Comparison of ENCODE assay signal across 12 cellular contexts in the genomic region with DNA sequence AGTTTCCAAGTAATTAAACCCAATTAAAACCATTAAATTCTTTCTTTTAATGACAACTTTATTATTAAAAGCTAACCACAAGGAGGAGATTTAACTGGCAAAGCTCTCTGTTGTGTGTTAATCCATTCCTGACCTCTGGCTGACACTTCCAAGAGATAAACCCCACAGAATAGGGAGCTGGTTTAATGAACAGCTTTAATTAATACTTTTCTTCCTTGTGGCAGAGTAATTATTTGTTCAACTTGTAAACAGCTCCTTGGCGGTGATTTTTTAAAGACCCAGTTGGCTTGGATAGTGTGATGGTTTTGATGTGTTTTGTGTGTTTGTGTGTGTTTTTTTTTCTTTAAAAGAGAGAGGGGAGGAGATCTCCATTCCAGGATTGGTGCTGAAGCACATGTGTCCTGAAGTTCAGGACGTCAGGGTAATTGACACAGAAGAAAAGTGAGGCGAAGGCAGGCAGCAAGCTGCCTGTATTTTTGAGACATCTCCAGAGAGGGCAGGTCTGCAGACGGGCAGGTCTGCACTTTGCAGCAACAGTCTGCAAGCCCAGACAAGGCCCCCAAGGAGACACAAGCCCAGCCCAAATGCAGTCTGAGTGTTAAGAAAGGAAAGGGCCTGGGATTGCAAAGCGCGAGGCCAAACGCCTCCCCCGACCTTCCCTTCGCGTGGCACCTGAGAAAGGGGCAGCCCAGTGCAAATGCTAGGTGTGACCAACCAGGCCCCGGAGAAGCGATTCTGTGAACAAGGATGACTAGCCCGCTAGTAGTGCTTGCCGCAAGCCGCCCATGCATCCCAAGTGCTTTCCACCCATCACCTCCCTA.
DNase-seq lines count a peak whose midpoint lies in the region; ATAC-seq, FAIRE-seq and TF ChIP-seq lines count a peak whose summit lies in the region.
"Had no signal": no experiment of that assay in that cellular context is flagged by ENCODE, and none has a peak within 500 bp of the region (broad histone marks: within the 10 kb centered on the region; RNA-seq: fewer than 3 reads in every experiment).

No MANE protein-coding gene starts in this region.

- no peaks in the 10 kb centered on the region for H3K79me2 ChIP-seq in HepG2 (ENCODE audit: insufficient read depth, low read length)

- in situ Hi-C loops in HepG2 (cut with HindIII; ENCODE audit: extremely low pct_ligation_motif_present, low pct_unique_long_range_greater_than_20kb), result no loop called here

- BruUV-seq in HepG2 (replicated peaks; lab: Mats Ljungman, UMichigan), result no TSS peak

- POLR2A ChIA-PET in HepG2 (lab: Yijun Ruan, JAX), result no interaction called here

- 69% methylated on average over 15 of the region's 15 CpGs for WGBS in HepG2 (ENCODE audit: low lambda C conversion rate)

- H3K9me3 ChIP-seq in HepG2 (ENCODE audit: low read length), result no peaks in the 10 kb centered on the region

- no peak for TF ChIP-seq RAD21 in HepG2 (CRISPR knock-in tag; IDR thresholded peaks at IDR 0.05)

- no peak overlapping the region for H3K9ac ChIP-seq in HepG2 (ENCODE audit: insufficient read depth, low read depth, low read length)

- H3K4me2 ChIP-seq in HepG2 (ENCODE audit: low read depth, low read length), result no peak overlapping the region

- H3K27ac ChIP-seq in HepG2 (ENCODE audit: extremely low read length, insufficient read depth, low read length), result no peak overlapping the region

- H3K27me3 ChIP-seq in bronchial epithelial cell (ENCODE audit: control insufficient read depth, insufficient read depth, low read length) (no peaks in the 10 kb centered on the region), HepG2 (ENCODE audit: control insufficient read depth in 1 of 2, insufficient read depth in 2 of 2, low read length in 2 of 2) (peaks cover 6 to 20% of the 10 kb centered on the region in 2 experiments; a peak in 4 of 5 replicates)

- CTCF ChIA-PET in HepG2 (lab: Yijun Ruan, JAX; ENCODE audit: low intra/inter-chr PET ratio, low total read pairs), result no interaction called here

- no peaks in the 10 kb centered on the region for H3K4me1 ChIP-seq in HepG2 (ENCODE audit: insufficient read depth, low read length)

- peak; percentile 15 for DNase-seq in NCI-H1092 (lab: John Stamatoyannopoulos, UW)
- peak; percentile 95 for DNase-seq in bronchial epithelial cell (ENCODE audit: low read depth)
- no peak for DNase-seq in HepG2 (ENCODE audit: low spot score)
- DNase-seq in ureter (ENCODE audit: low spot score), result peak; percentile 54
- DNase-seq: activated CD4-positive, alpha-beta T cell treated with anti-CD3 and anti-CD28 coated beads, Interleukin-2, amount 10 ng/mL, durations not matched to agents 7 days and 5 days; cerebellar nuclear complex; NCI-H1930 had no signal

- FAIRE-seq in bronchial epithelial cell (lab: Jason Lieb, UNC), result peak; percentile 76
- FAIRE-seq in HepG2 (lab: Jason Lieb, UNC), result no peak

- intact Hi-C loops in HepG2 (cut with micrococcal nuclease; ENCODE audit: unreplicated experiment), result no loop called here

- ATAC-seq in HepG2, result no peak; the same call in 2 of the 3 replicates
- ATAC-seq in GM19455 (IDR thresholded peaks at IDR 0.05; ENCODE audit: unreplicated experiment), result no peak
- ATAC-seq in HG02938 (IDR thresholded peaks at IDR 0.05; ENCODE audit: unreplicated experiment), result no peak
- no peak for ATAC-seq in HG03039 (IDR thresholded peaks at IDR 0.05; ENCODE audit: unreplicated experiment)
- ATAC-seq in GM19397 (IDR thresholded peaks at IDR 0.05; ENCODE audit: unreplicated experiment), result no peak

- no peaks in the 10 kb centered on the region for H4K20me1 ChIP-seq in HepG2 (ENCODE audit: insufficient read depth, low read length)

- TF ChIP-seq CTCF in bronchial epithelial cell (IDR thresholded peaks at IDR 0.05; ENCODE audit: insufficient read depth, low read length, severe bottlenecking), result peak; percentile 16
- TF ChIP-seq CTCF in HepG2 (CRISPR knock-in tag; IDR thresholded peaks at IDR 0.05), result no peak

- TF ChIP-seq EP300 in HepG2 (IDR thresholded peaks at IDR 0.05; ENCODE audit: low read depth in 2 of 2, low read length in 2 of 2) (no peak), HepG2 (CRISPR knock-in tag; IDR thresholded peaks at IDR 0.05; ENCODE audit: borderline replicate concordance) (no peak)

- H3K36me3 ChIP-seq in bronchial epithelial cell (ENCODE audit: control insufficient read depth, insufficient read depth, low read length), result no peaks in the 10 kb centered on the region
- H3K36me3 ChIP-seq in HepG2 (replicated peaks in 1 of 2; ENCODE audit: control insufficient read depth in 1 of 2, insufficient read depth in 2 of 2, low read length in 2 of 2), result no peaks in the 10 kb centered on the region

- H2AFZ ChIP-seq in HepG2 (ENCODE audit: low read length), result no peak overlapping the region

- no peak for TF ChIP-seq POLR2A in HepG2 (IDR thresholded peaks at IDR 0.05; ENCODE audit: insufficient read depth in 1 of 2, low read depth in 2 of 2, low read length in 2 of 2)

- H3K4me3 ChIP-seq in bronchial epithelial cell (ENCODE audit: low read depth, low read length) (no peak overlapping the region), HepG2 (replicated peaks in 1 of 3; ENCODE audit: insufficient read depth in 1 of 3, low read depth in 2 of 3, low read length in 3 of 3) (no peak overlapping the region)
- H3K4me3 ChIP-seq: lung had no signal

TF ChIP-seq in HepG2, 621 proteins besides CTCF, POLR2A, EP300 and RAD21:
- TF ChIP-seq LBX2 (CRISPR knock-in tag; IDR thresholded peaks at IDR 0.05; ENCODE audit: borderline replicate concordance), result no peak
- TF ChIP-seq ZNF280B (CRISPR knock-in tag; IDR thresholded peaks at IDR 0.05; ENCODE audit: borderline replicate concordance), result peak; percentile 64; the same call in 1 of the 2 replicates
- TF ChIP-seq RBM39 (IDR thresholded peaks at IDR 0.05; ENCODE audit: low read depth, low read length, poor library complexity, severe bottlenecking), result no peak
- no peak for TF ChIP-seq ZBTB10 (CRISPR knock-in tag; IDR thresholded peaks at IDR 0.05; ENCODE audit: borderline replicate concordance)
- TF ChIP-seq HNF4A (CRISPR knock-in tag; IDR thresholded peaks at IDR 0.05), result no peak
- no peak for TF ChIP-seq ZFP36 (IDR thresholded peaks at IDR 0.05; ENCODE audit: borderline replicate concordance, low read depth, low read length, partially characterized antibody)
- no peak for TF ChIP-seq SRF (IDR thresholded peaks at IDR 0.05; ENCODE audit: low read depth, low read length)
- no peak for TF ChIP-seq TFDP2 (CRISPR knock-in tag; IDR thresholded peaks at IDR 0.05)
